8 cellular contexts compared by ENCODE assay signal in the genomic region with DNA sequence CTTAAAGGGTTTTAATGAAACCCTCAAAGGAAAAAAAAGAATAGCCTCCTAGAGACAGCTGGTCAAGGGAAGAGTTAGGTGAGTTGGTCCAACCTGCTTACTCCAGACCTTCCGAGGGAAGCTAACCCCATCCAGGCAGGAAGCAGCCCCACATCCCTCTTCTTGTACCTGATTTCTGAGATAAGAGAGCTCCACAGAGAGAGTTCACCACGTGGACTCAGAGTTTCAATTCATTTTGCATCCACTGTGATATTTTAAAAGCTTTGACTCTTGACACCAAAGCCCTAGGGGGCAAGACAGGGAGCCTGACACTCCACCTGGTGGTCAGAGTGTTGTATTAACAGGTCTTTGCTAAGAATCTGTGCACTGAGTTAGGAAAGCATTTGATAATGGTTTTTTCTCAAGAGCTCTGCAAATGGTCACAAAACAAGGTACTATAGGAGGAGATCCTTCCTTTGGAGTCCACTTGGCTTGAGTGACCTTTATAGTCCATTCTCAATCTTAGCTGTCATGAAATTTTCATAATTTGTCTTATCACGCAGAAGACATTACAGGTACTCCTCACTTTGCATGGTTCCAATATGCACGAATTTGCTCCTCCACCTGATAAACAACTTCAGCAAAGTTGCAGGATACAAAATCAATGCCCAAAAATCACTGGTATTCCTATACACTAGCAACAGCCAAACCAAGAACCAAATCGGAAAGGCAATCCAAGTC. TPM values are rescaled to one million over a fixed set of nuclear protein-coding genes. Genes with fewer than 3 reads are reported as not detected.
A peak's percentile ranks its signal among the peaks of the same experiment; 100 is the strongest.
DNase-seq lines count a peak whose midpoint lies in the region; ATAC-seq, FAIRE-seq and TF ChIP-seq lines count a peak whose summit lies in the region.

No MANE protein-coding gene starts in this region.

- no peaks in the 10 kb centered on the region for H3K27me3 ChIP-seq in esophagus squamous epithelium
- no peaks in the 10 kb centered on the region for H3K27me3 ChIP-seq in ovary

- H3K9me3 ChIP-seq in esophagus squamous epithelium (peaks cover 0 to 4% (median 0%) of the 10 kb centered on the region in 3 donors), ovary (no peaks in the 10 kb centered on the region)

- peak; percentile 65 to 83 (median 70) for TF ChIP-seq CTCF in esophagus squamous epithelium (IDR thresholded peaks at IDR 0.05)
- peak; percentile 10 to 28 (median 28) for TF ChIP-seq CTCF in ovary (IDR thresholded peaks at IDR 0.05)

- 69 to 73% methylated on average over 5 of the region's 5 CpGs for WGBS in esophagus squamous epithelium, 2 donors
- WGBS in ovary, 3 donors = 78 to 80% (median 79%) methylated on average over 5 of the region's 5 CpGs

- H3K4me3 ChIP-seq in esophagus squamous epithelium (no peak overlapping the region), ovary (no peak overlapping the region)

- H3K4me1 ChIP-seq in esophagus squamous epithelium (peaks cover 0 to 7% (median 0%) of the 10 kb centered on the region in 3 donors), ovary (ENCODE audit: insufficient read depth) (no peaks in the 10 kb centered on the region)

- intact Hi-C loops in esophagus squamous epithelium (cut with DNase I) = loop anchor here (10.0 kb wide), 1 partner anchor 137 kb away; no protein-coding TSS in a partner anchor
- intact Hi-C loops in ovary (cut with DNase I) = no loop called here

- FAIRE-seq in urothelium cell line (lab: Jason Lieb, UNC) = no peak

- TF ChIP-seq POLR2A in esophagus squamous epithelium (IDR thresholded peaks at IDR 0.05) (no peak), ovary (IDR thresholded peaks at IDR 0.05) (no peak)

- no peak for TF ChIP-seq EP300 in ovary (IDR thresholded peaks at IDR 0.05)

- DNase-seq in COLO668 (lab: John Stamatoyannopoulos, UW; ENCODE audit: unreplicated experiment) = peak; percentile 34
- peak; percentile 65 to 85 for DNase-seq in NOMO-1 (lab: John Stamatoyannopoulos, UW; ENCODE audit: unreplicated experiment in 2 of 2)
- peak; percentile 68 for DNase-seq in activated CD8-positive, alpha-beta memory T cell treated with anti-CD3 and anti-CD28 coated beads, Interleukin-2, amount 50 U/mL, for 1 hour (ENCODE audit: extremely low read depth)
- DNase-seq in esophagus squamous epithelium (lab: John Stamatoyannopoulos, UW) = no peak
- peak in 2 of 5 donors; percentile 24 to 44 for DNase-seq in ovary
- DNase-seq in urothelium cell line (ENCODE audit: low spot score) = peak; percentile 48

- ATAC-seq in GM19395 (IDR thresholded peaks at IDR 0.05; ENCODE audit: unreplicated experiment) = peak; percentile 91
- ATAC-seq in HG03457 (IDR thresholded peaks at IDR 0.05; ENCODE audit: unreplicated experiment) = peak; percentile 67

- no peak overlapping the region for H3K27ac ChIP-seq in esophagus squamous epithelium
- H3K27ac ChIP-seq in ovary = no peak overlapping the region

- no peaks in the 10 kb centered on the region for H3K36me3 ChIP-seq in esophagus squamous epithelium
- no peaks in the 10 kb centered on the region for H3K36me3 ChIP-seq in ovary

RNA-seq across cellular contexts. Expression of a gene that starts 56.1 kb away (rescaled TPM):
- total RNA-seq in esophagus squamous epithelium (1 to 10 TPM in 3 of 4 donors, under 1 TPM in 1; 0.83 to 4.4 (median 3.3) TPM), ovary (10 to 100 TPM in 1 of 7 donors, 1 to 10 TPM in 6; 1.1 to 14.4 (median 4.5) TPM)
- 1 to 10 TPM; 3.6 to 8.1 TPM for polyA plus RNA-seq in ovary
